Comparison of ENCODE assay signal across 8 cellular contexts in genomic region chr2:11863513-11864328, GRCh38.
DNase-seq lines count a peak whose midpoint lies in the region; ATAC-seq lines count a peak whose summit lies in the region.

No MANE protein-coding gene starts in this region.

- DNase-seq in EH (ENCODE audit: low read depth) = peak; percentile 90
- peak; percentile 92 for DNase-seq in H4 (ENCODE audit: low spot score)
- peak; percentile 36 for DNase-seq in NCI-H1105 treated with DMSO at 0.1 percent for 48 hours (lab: John Stamatoyannopoulos, UW)
- peak; percentile 35 for DNase-seq in activated CD4-positive, CD25-positive, alpha-beta regulatory T cell treated with anti-CD3 and anti-CD28 coated beads, Interleukin-2, amount 50 U/mL, for 16 hours (ENCODE audit: low read depth, low spot score)
- DNase-seq in central memory CD8-positive, alpha-beta T cell (ENCODE audit: low spot score in 2 of 2) = peak; percentile 38 to 51
- DNase-seq in kidney tubule cell (ENCODE audit: low spot score) = peak; percentile 92
- peak; percentile 61 to 72 for DNase-seq in stimulated activated CD4-positive, alpha-beta T cell treated with anti-CD3 and anti-CD28 coated beads, Interleukin-2, amount 100 ng/mL, for 48 hours

- H3K36me3 Mint-ChIP-seq in central memory CD8-positive, alpha-beta T cell (ENCODE audit: insufficient read depth) = peaks cover 2% of the 10 kb centered on the region

- H3K27me3 Mint-ChIP-seq in central memory CD8-positive, alpha-beta T cell = no peaks in the 10 kb centered on the region

- H3K9me3 Mint-ChIP-seq in central memory CD8-positive, alpha-beta T cell = no peaks in the 10 kb centered on the region

- peaks cover 9% of the 10 kb centered on the region for H3K4me1 Mint-ChIP-seq in central memory CD8-positive, alpha-beta T cell

- no peak overlapping the region for H3K27ac Mint-ChIP-seq in central memory CD8-positive, alpha-beta T cell (ENCODE audit: low read depth)

- peak overlapping the region; percentile 46 for H3K4me3 Mint-ChIP-seq in central memory CD8-positive, alpha-beta T cell

- no peak for ATAC-seq in central memory CD8-positive, alpha-beta T cell (replicated peaks; ENCODE audit: extremely low read depth, poor library complexity, severe bottlenecking)
- ATAC-seq in GM18870 (IDR thresholded peaks at IDR 0.05; ENCODE audit: unreplicated experiment) = no peak

Comparison
In these comparisons a context has a peak if more than half of its experiments do, and no peak if none do; other contexts are left out.
1. DNase-seq: peak in every context shown above with its lines; median percentile 92 in H4; 92 in kidney tubule cell; 90 in EH; 66 in stimulated activated CD4-positive, alpha-beta T cell treated with anti-CD3 and anti-CD28 coated beads, Interleukin-2, amount 100 ng/mL, for 48 hours; 44 in central memory CD8-positive, alpha-beta T cell; 36 in NCI-H1105 treated with DMSO at 0.1 percent for 48 hours; 35 in activated CD4-positive, CD25-positive, alpha-beta regulatory T cell treated with anti-CD3 and anti-CD28 coated beads, Interleukin-2, amount 50 U/mL, for 16 hours.